In the genomic region with DNA sequence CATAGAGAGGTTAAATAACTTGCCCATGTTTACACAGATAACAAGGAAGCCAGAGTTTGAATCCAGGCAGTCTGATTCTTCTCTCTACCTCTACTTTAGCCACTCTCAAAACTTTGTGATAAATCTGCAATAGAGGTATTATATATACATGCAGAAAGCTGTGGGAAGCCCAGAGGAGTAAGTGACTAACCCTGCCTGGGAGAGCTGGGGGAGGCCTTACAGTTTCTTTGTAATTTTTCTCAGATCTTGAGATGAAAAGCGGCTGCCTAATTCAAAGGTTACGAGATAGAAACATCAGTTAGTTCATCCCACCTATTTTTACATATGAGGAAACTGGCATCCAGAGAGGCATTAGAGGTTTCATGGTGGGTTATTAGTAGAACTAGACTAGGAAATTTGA, we compare ENCODE assay signal across 12 cellular contexts. TPM values are rescaled to one million over a fixed set of nuclear protein-coding genes. Genes with fewer than 3 reads are reported as not detected.
A peak's percentile ranks its signal among the peaks of the same experiment; 100 is the strongest.
DNase-seq lines count a peak whose midpoint lies in the region; ATAC-seq lines count a peak whose summit lies in the region.
"Had no signal": no experiment of that assay in that cellular context is flagged by ENCODE, and none has a peak within 500 bp of the region (broad histone marks: within the 10 kb centered on the region; RNA-seq: fewer than 3 reads in every experiment).

No MANE protein-coding gene starts in this region.

- peaks cover 21% of the 10 kb centered on the region for H3K36me3 Mint-ChIP-seq in activated CD4-positive, alpha-beta T cell treated with anti-CD3 and anti-CD28 coated beads for 36 hours (ENCODE audit: low read depth)
- peaks cover 30% of the 10 kb centered on the region for H3K36me3 Mint-ChIP-seq in activated CD4-positive, alpha-beta T cell treated with anti-CD3 and anti-CD28 coated beads, Interleukin-2, amount 10 ng/mL, durations not matched to agents 24 days and 14 days (ENCODE audit: low read depth)
- peaks cover 4% of the 10 kb centered on the region for H3K36me3 Mint-ChIP-seq in central memory CD8-positive, alpha-beta T cell (ENCODE audit: insufficient read depth)

- DNase-seq in activated CD4-positive, alpha-beta T cell treated with anti-CD3 and anti-CD28 coated beads for 36 hours = peak; percentile 70
- DNase-seq in activated CD4-positive, alpha-beta T cell treated with anti-CD3 and anti-CD28 coated beads, Interleukin-2, amount 50 U/mL, for 1 hour = no peak
- peak; percentile 70 for DNase-seq in activated CD4-positive, alpha-beta T cell treated with anti-CD3 and anti-CD28 coated beads, Interleukin-2, amount 10 ng/mL, durations not matched to agents 24 days and 14 days
- DNase-seq in central memory CD8-positive, alpha-beta T cell (ENCODE audit: low spot score in 2 of 2) = no peak
- DNase-seq in stimulated activated naive CD8-positive, alpha-beta T cell treated with anti-CD3 and anti-CD28 coated beads, Interleukin-15, Interleukin-2, amounts not matched to agents 100 U/mL and 50 U/mL, for 24 hours = peak; percentile 38
- DNase-seq in globus pallidus (ENCODE audit: low spot score) (no peak), NCI-H2171 (lab: John Stamatoyannopoulos, UW) (no peak)
- DNase-seq: activated CD4-positive, CD25-positive, alpha-beta regulatory T cell; Peyer's patch had no signal

- POLR2A ChIA-PET in activated CD4-positive, alpha-beta T cell treated with anti-CD3 and anti-CD28 coated beads for 36 hours (lab: Charles Lee) = interaction anchor here (1.0 to 1.7 kb wide), 3 partner anchors 10 to 110 kb away, joined by 3 to 5 read pairs (median 3); no protein-coding TSS in a partner anchor

- intact Hi-C loops in activated CD4-positive, alpha-beta T cell treated with anti-CD3 and anti-CD28 coated beads for 36 hours (cut with DNase I, micrococcal nuclease) = loop anchor here in 1 of 2 experiments (1.0 kb wide), 1 partner anchor 60 kb away; no protein-coding TSS in a partner anchor
- intact Hi-C loops in activated CD4-positive, alpha-beta T cell treated with anti-CD3 and anti-CD28 coated beads, Interleukin-2, amount 10 ng/mL, durations not matched to agents 24 days and 14 days (cut with micrococcal nuclease) = loop anchor here (1.0 kb wide), 1 partner anchor 45 kb away; no protein-coding TSS in a partner anchor

- peak overlapping the region; percentile 88 for H3K4me3 Mint-ChIP-seq in activated CD4-positive, alpha-beta T cell treated with anti-CD3 and anti-CD28 coated beads for 36 hours
- peak overlapping the region; percentile 98 for H3K4me3 Mint-ChIP-seq in activated CD4-positive, alpha-beta T cell treated with anti-CD3 and anti-CD28 coated beads, Interleukin-2, amount 10 ng/mL, durations not matched to agents 24 days and 14 days
- H3K4me3 Mint-ChIP-seq in central memory CD8-positive, alpha-beta T cell = peak overlapping the region; percentile 98

- no peaks in the 10 kb centered on the region for H3K27me3 Mint-ChIP-seq in activated CD4-positive, alpha-beta T cell treated with anti-CD3 and anti-CD28 coated beads for 36 hours
- no peaks in the 10 kb centered on the region for H3K27me3 Mint-ChIP-seq in activated CD4-positive, alpha-beta T cell treated with anti-CD3 and anti-CD28 coated beads, Interleukin-2, amount 10 ng/mL, durations not matched to agents 24 days and 14 days
- H3K27me3 Mint-ChIP-seq in central memory CD8-positive, alpha-beta T cell = no peaks in the 10 kb centered on the region

- CTCF ChIA-PET in activated CD4-positive, alpha-beta T cell treated with anti-CD3 and anti-CD28 coated beads for 36 hours (lab: Charles Lee) = interaction anchor here (0.8 to 4.0 kb wide), 3 partner anchors 11 to 212 kb away, joined by 3 to 33 read pairs (median 32); no protein-coding TSS in a partner anchor

- ATAC-seq in activated CD4-positive, alpha-beta T cell treated with anti-CD3 and anti-CD28 coated beads for 36 hours = peak; percentile 62
- ATAC-seq in central memory CD8-positive, alpha-beta T cell (replicated peaks; ENCODE audit: extremely low read depth, poor library complexity, severe bottlenecking) = no peak
- ATAC-seq in stimulated activated naive CD8-positive, alpha-beta T cell treated with anti-CD3 and anti-CD28 coated beads, Interleukin-15, Interleukin-2, amounts not matched to agents 100 U/mL and 50 U/mL, for 24 hours = peak; percentile 67
- ATAC-seq in GM19351 (IDR thresholded peaks at IDR 0.05; ENCODE audit: unreplicated experiment) = no peak
- ATAC-seq: A549, body of pancreas had no signal

- H3K9me3 Mint-ChIP-seq in activated CD4-positive, alpha-beta T cell treated with anti-CD3 and anti-CD28 coated beads for 36 hours (ENCODE audit: low read depth) = no peaks in the 10 kb centered on the region
- no peaks in the 10 kb centered on the region for H3K9me3 Mint-ChIP-seq in activated CD4-positive, alpha-beta T cell treated with anti-CD3 and anti-CD28 coated beads, Interleukin-2, amount 10 ng/mL, durations not matched to agents 24 days and 14 days
- no peaks in the 10 kb centered on the region for H3K9me3 Mint-ChIP-seq in central memory CD8-positive, alpha-beta T cell

- H3K4me1 Mint-ChIP-seq in activated CD4-positive, alpha-beta T cell treated with anti-CD3 and anti-CD28 coated beads for 36 hours = peaks cover 73% of the 10 kb centered on the region
- H3K4me1 Mint-ChIP-seq in activated CD4-positive, alpha-beta T cell treated with anti-CD3 and anti-CD28 coated beads, Interleukin-2, amount 10 ng/mL, durations not matched to agents 24 days and 14 days = peaks cover 70% of the 10 kb centered on the region
- H3K4me1 Mint-ChIP-seq in central memory CD8-positive, alpha-beta T cell = peaks cover 81% of the 10 kb centered on the region

- peak overlapping the region; percentile 98 for H3K27ac Mint-ChIP-seq in activated CD4-positive, alpha-beta T cell treated with anti-CD3 and anti-CD28 coated beads for 36 hours
- peak overlapping the region; percentile 91 for H3K27ac Mint-ChIP-seq in activated CD4-positive, alpha-beta T cell treated with anti-CD3 and anti-CD28 coated beads, Interleukin-2, amount 10 ng/mL, durations not matched to agents 24 days and 14 days
- peak overlapping the region; percentile 71 for H3K27ac Mint-ChIP-seq in central memory CD8-positive, alpha-beta T cell (ENCODE audit: low read depth)

RNA-seq across cellular contexts. Expression of a gene that starts 4.9 kb away (rescaled TPM):
- total RNA-seq in activated CD4-positive, alpha-beta T cell treated with anti-CD3 and anti-CD28 coated beads for 36 hours = 10 to 100 TPM; 60.0 to 62.6 TPM
- total RNA-seq in activated CD4-positive, alpha-beta T cell treated with anti-CD3 and anti-CD28 coated beads, Interleukin-2, amount 10 ng/mL, durations not matched to agents 24 days and 14 days = 60.6 and 63.4 TPM in 2 replicates

RNA-seq across cellular contexts. Expression of a gene that starts 19.6 kb away (rescaled TPM):
- total RNA-seq in activated CD4-positive, alpha-beta T cell treated with anti-CD3 and anti-CD28 coated beads for 36 hours = 100 to 1,000 TPM; 157 to 180 TPM
- 174 and 176 TPM in 2 replicates for total RNA-seq in activated CD4-positive, alpha-beta T cell treated with anti-CD3 and anti-CD28 coated beads, Interleukin-2, amount 10 ng/mL, durations not matched to agents 24 days and 14 days

RNA-seq across cellular contexts. Expression of a gene that starts 52.0 kb away (rescaled TPM):
- 10 to 100 TPM; 33.6 to 39.2 TPM for total RNA-seq in activated CD4-positive, alpha-beta T cell treated with anti-CD3 and anti-CD28 coated beads for 36 hours
- 30.0 and 32.5 TPM in 2 replicates for total RNA-seq in activated CD4-positive, alpha-beta T cell treated with anti-CD3 and anti-CD28 coated beads, Interleukin-2, amount 10 ng/mL, durations not matched to agents 24 days and 14 days

Comparison
In these comparisons a context has a peak if more than half of its experiments do, and no peak if none do; other contexts are left out.
1. DNase-seq: peak in activated CD4-positive, alpha-beta T cell treated with anti-CD3 and anti-CD28 coated beads for 36 hours (single experiment), activated CD4-positive, alpha-beta T cell treated with anti-CD3 and anti-CD28 coated beads, Interleukin-2, amount 10 ng/mL, durations not matched to agents 24 days and 14 days (single experiment) and stimulated activated naive CD8-positive, alpha-beta T cell treated with anti-CD3 and anti-CD28 coated beads, Interleukin-15, Interleukin-2, amounts not matched to agents 100 U/mL and 50 U/mL, for 24 hours (single experiment); none in activated CD4-positive, alpha-beta T cell treated with anti-CD3 and anti-CD28 coated beads, Interleukin-2, amount 50 U/mL, for 1 hour (single experiment), central memory CD8-positive, alpha-beta T cell (0 of 2), globus pallidus (single experiment) and NCI-H2171 (single experiment).
2. ATAC-seq: peak in activated CD4-positive, alpha-beta T cell treated with anti-CD3 and anti-CD28 coated beads for 36 hours (single experiment) and stimulated activated naive CD8-positive, alpha-beta T cell treated with anti-CD3 and anti-CD28 coated beads, Interleukin-15, Interleukin-2, amounts not matched to agents 100 U/mL and 50 U/mL, for 24 hours (single experiment); none in central memory CD8-positive, alpha-beta T cell (single experiment) and GM19351 (single experiment).
3. Peak in every context shown above with its lines, with median percentiles within 50 percentile points of each other: H3K27ac Mint-ChIP-seq and H3K4me3 Mint-ChIP-seq.